Comparison of ENCODE assay signal across 18 cellular contexts in the genomic region with DNA sequence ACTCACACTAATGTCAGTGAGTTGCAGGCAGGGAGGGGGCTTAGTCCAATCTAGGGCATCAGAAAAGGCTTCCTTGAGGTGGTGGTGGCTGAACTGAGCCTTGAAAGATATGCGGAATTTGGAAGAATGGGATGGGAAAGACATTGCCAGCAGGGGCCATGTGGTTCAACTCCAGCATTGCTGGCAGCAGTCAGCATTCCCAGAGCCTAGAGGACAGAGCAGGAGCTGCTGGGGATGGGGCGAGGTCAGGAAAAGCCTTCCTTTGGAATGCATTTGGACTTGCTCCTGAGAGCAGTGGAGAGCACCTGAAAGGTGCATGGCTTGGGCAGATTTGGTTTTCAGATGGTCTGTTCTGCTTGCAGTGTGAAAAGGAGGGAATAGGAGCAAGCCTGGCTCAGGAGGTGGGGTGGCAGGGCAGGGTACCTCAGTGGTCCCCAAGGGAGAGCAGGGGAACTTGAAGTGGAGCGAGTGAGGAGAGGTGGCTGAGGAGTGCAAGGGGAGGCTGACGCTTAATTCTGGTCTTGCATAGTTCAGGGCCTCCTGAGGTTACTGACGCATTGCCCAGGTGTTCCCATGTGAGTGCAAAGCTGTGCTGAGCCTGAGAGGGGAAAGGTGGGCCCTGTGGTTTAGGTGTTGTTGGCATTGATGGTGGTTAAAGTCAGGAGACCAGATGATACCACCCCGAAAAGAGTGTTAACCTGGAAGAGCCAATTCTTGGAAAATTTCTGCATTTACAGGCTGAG.
DNase-seq lines count a peak whose midpoint lies in the region; ATAC-seq and TF ChIP-seq lines count a peak whose summit lies in the region.
"Had no signal": no experiment of that assay in that cellular context is flagged by ENCODE, and none has a peak within 500 bp of the region (broad histone marks: within the 10 kb centered on the region; RNA-seq: fewer than 3 reads in every experiment).

No MANE protein-coding gene starts in this region.

- in situ Hi-C loops in mammary epithelial cell (cut with MboI; ENCODE audit: low sequenced_read_pairs in 2 of 2): no loop called here

- 98% methylated on average over 5 of the region's 6 CpGs for WGBS in mammary epithelial cell (ENCODE audit: low coverage, missing lambda C conversion rate)

- no peak overlapping the region for H3K4me3 Mint-ChIP-seq in MCF 10A (ENCODE audit: unreplicated experiment)
- peak overlapping the region in 1 of 3 donors; percentile 4 for H3K4me3 Mint-ChIP-seq in T-cell
- no peak overlapping the region for H3K4me3 Mint-ChIP-seq in activated CD4-positive, alpha-beta memory T cell treated with anti-CD3 and anti-CD28 coated beads, Interleukin-2, amount 10 ng/mL, durations not matched to agents 7 days and 5 days
- H3K4me3 Mint-ChIP-seq: neural crest cell had no signal

- H3K27me3 Mint-ChIP-seq in MCF 10A (ENCODE audit: insufficient read depth, unreplicated experiment) (no peaks in the 10 kb centered on the region), T-cell (no peaks in the 10 kb centered on the region)
- H3K27me3 Mint-ChIP-seq in activated CD4-positive, alpha-beta memory T cell treated with anti-CD3 and anti-CD28 coated beads, Interleukin-2, amount 10 ng/mL, durations not matched to agents 7 days and 5 days: no peaks in the 10 kb centered on the region

- H3K9me3 Mint-ChIP-seq in MCF 10A (ENCODE audit: unreplicated experiment) (no peaks in the 10 kb centered on the region), T-cell (no peaks in the 10 kb centered on the region)
- no peaks in the 10 kb centered on the region for H3K9me3 Mint-ChIP-seq in activated CD4-positive, alpha-beta memory T cell treated with anti-CD3 and anti-CD28 coated beads, Interleukin-2, amount 10 ng/mL, durations not matched to agents 7 days and 5 days
- H3K9me3 Mint-ChIP-seq: neural crest cell had no signal

- peaks cover 6% of the 10 kb centered on the region for H3K36me3 Mint-ChIP-seq in MCF 10A (ENCODE audit: insufficient read depth, unreplicated experiment)
- peaks cover 16% of the 10 kb centered on the region for H3K36me3 Mint-ChIP-seq in T-cell
- H3K36me3 Mint-ChIP-seq in activated CD4-positive, alpha-beta memory T cell treated with anti-CD3 and anti-CD28 coated beads, Interleukin-2, amount 10 ng/mL, durations not matched to agents 7 days and 5 days (ENCODE audit: low read depth): peaks cover 4% of the 10 kb centered on the region

- H3K4me1 Mint-ChIP-seq in MCF 10A (ENCODE audit: insufficient read depth, unreplicated experiment) (peaks cover 54% of the 10 kb centered on the region), T-cell (peaks cover 97 to 98% (median 97%) of the 10 kb centered on the region in 3 donors)
- H3K4me1 Mint-ChIP-seq in activated CD4-positive, alpha-beta memory T cell treated with anti-CD3 and anti-CD28 coated beads, Interleukin-2, amount 10 ng/mL, durations not matched to agents 7 days and 5 days: peaks cover 48% of the 10 kb centered on the region

- H3K27ac Mint-ChIP-seq in MCF 10A (ENCODE audit: low read depth, unreplicated experiment) (peak overlapping the region; percentile 20), T-cell (peak overlapping the region; percentile 59 to 83)
- no peak overlapping the region for H3K27ac Mint-ChIP-seq in activated CD4-positive, alpha-beta memory T cell treated with anti-CD3 and anti-CD28 coated beads, Interleukin-2, amount 10 ng/mL, durations not matched to agents 7 days and 5 days

- H3K36me3 ChIP-seq in mammary epithelial cell (ENCODE audit: insufficient read depth, low read length): no peaks in the 10 kb centered on the region
- H3K36me3 ChIP-seq: HAP-1, heart right ventricle had no signal

- DNase-seq in MCF 10A (ENCODE audit: unreplicated experiment) (no peak), mammary epithelial cell (no peak), T-cell (no peak), epithelial cell of prostate (ENCODE audit: low read depth, low spot score) (no peak), NCI-H2227 treated with DMSO at 0.1 percent for 48 hours (lab: John Stamatoyannopoulos, UW) (no peak)
- no peak for DNase-seq in stimulated activated naive CD8-positive, alpha-beta T cell treated with anti-CD3 and anti-CD28 coated beads, Interleukin-15, Interleukin-2, amounts not matched to agents 100 U/mL and 50 U/mL, for 24 hours
- no peak for DNase-seq in activated CD4-positive, alpha-beta memory T cell treated with anti-CD3 and anti-CD28 coated beads, Interleukin-2, amount 10 ng/mL, durations not matched to agents 7 days and 5 days
- DNase-seq: activated CD8-positive, alpha-beta memory T cell treated with anti-CD3 and anti-CD28 coated beads, Interleukin-2, amount 50 U/mL, for 48 hours; DMS 273 treated with DMSO at 0.1 percent for 48 hours; heart right ventricle; KG1; NCI-H1417; stimulated activated CD4-positive, alpha-beta T cell treated with anti-CD3 and anti-CD28 coated beads, Interleukin-4, amount 100 ng/mL, for 24 hours had no signal

- TF ChIP-seq CTCF in MCF 10A (IDR thresholded peaks at IDR 0.05; ENCODE audit: unreplicated experiment) (no peak), mammary epithelial cell (conservative IDR thresholded peaks at IDR 0.05 in 1 of 2, IDR thresholded peaks at IDR 0.05 in 1 of 2; ENCODE audit: extremely low read depth in 1 of 2, insufficient read depth in 1 of 2, low read depth in 1 of 2, low read length in 2 of 2) (no peak)

- H3K9me3 ChIP-seq in mammary epithelial cell (replicated peaks; ENCODE audit: insufficient read depth, low read length): no peaks in the 10 kb centered on the region
- H3K9me3 ChIP-seq: HAP-1, heart right ventricle had no signal

- BruUV-seq in MCF 10A (replicated peaks; lab: Mats Ljungman, UMichigan): no TSS peak
- BruUV-seq in mammary epithelial cell (replicated peaks; lab: Mats Ljungman, UMichigan): no TSS peak

- no peak overlapping the region for H3K4me2 ChIP-seq in mammary epithelial cell (ENCODE audit: insufficient read depth, low read depth, low read length)

- H3K27ac ChIP-seq in mammary epithelial cell (ENCODE audit: insufficient read depth, low read depth, low read length) (no peak overlapping the region), epithelial cell of prostate (peak overlapping the region; percentile 67)

- H3K4me1 ChIP-seq in mammary epithelial cell (ENCODE audit: insufficient read depth, low read length): peaks cover 62% of the 10 kb centered on the region

- POLR2A ChIA-PET in MCF 10A (lab: Yijun Ruan, JAX): interaction anchor here (0.6 to 1.9 kb wide), 2 partner anchors 21 to 1735 kb away, joined by 3 to 4 read pairs; partner anchors contain the start of gene MCM6
- POLR2A ChIA-PET in T-cell (lab: Charles Lee): interaction anchor here in 1 of 2 donors (0.6 kb wide), 1 partner anchor 642 kb away, joined by 3 read pairs; no protein-coding TSS in a partner anchor
- POLR2A ChIA-PET in activated CD4-positive, alpha-beta memory T cell treated with anti-CD3 and anti-CD28 coated beads, Interleukin-2, amount 10 ng/mL, durations not matched to agents 7 days and 5 days (lab: Charles Lee): no interaction called here

- dilution Hi-C loops in mammary epithelial cell (cut with HindIII; ENCODE audit: low sequenced_read_pairs): no loop called here

- peak in 1 of 4 experiments; percentile 15 for ATAC-seq in T-cell (replicated peaks in 1 of 4)
- ATAC-seq in stimulated activated naive CD8-positive, alpha-beta T cell treated with anti-CD3 and anti-CD28 coated beads, Interleukin-15, Interleukin-2, amounts not matched to agents 100 U/mL and 50 U/mL, for 24 hours: peak; percentile 46
- no peak for ATAC-seq in GM18867 (IDR thresholded peaks at IDR 0.05; ENCODE audit: unreplicated experiment)
- ATAC-seq: esophagus mucosa, sciatic nerve had no signal

- no peak overlapping the region for H3K4me3 ChIP-seq in mammary epithelial cell (replicated peaks in 1 of 3; ENCODE audit: insufficient read depth in 1 of 3, low read depth in 2 of 3, low read length in 3 of 3)
- H3K4me3 ChIP-seq: HAP-1, heart right ventricle had no signal

- intact Hi-C loops in MCF 10A (cut with micrococcal nuclease): no loop called here
- intact Hi-C loops in mammary epithelial cell (cut with micrococcal nuclease): loop anchor here (10.0 kb wide), 1 partner anchor 773 kb away; the partner anchor contains the start of gene CCNT2

- no peak overlapping the region for H3K9ac ChIP-seq in mammary epithelial cell (ENCODE audit: insufficient read depth, low read length)

- H4K20me1 ChIP-seq in mammary epithelial cell (ENCODE audit: insufficient read depth, low read length): no peaks in the 10 kb centered on the region

- no peaks in the 10 kb centered on the region for H3K27me3 ChIP-seq in mammary epithelial cell (ENCODE audit: insufficient read depth, low read length)
- H3K27me3 ChIP-seq: heart right ventricle had no signal

- peaks cover 72% of the 10 kb centered on the region for H3K79me2 ChIP-seq in mammary epithelial cell (ENCODE audit: insufficient read depth, low read length)

- H2AFZ ChIP-seq in mammary epithelial cell (ENCODE audit: low read depth, low read length): no peak overlapping the region

- CTCF ChIA-PET in MCF 10A (lab: Yijun Ruan, JAX): interaction anchor here (0.9 to 1.2 kb wide), 2 partner anchors 15 to 104 kb away, joined by 3 read pairs; no protein-coding TSS in a partner anchor
- CTCF ChIA-PET in mammary epithelial cell (lab: Charles Lee; ENCODE audit: low non-redundant PET): no interaction called here
- CTCF ChIA-PET in T-cell (lab: Charles Lee): interaction anchor here in 1 of 2 donors (0.6 kb wide), 1 partner anchor 104 kb away, joined by 3 read pairs; no protein-coding TSS in a partner anchor
- CTCF ChIA-PET in activated CD4-positive, alpha-beta memory T cell treated with anti-CD3 and anti-CD28 coated beads, Interleukin-2, amount 10 ng/mL, durations not matched to agents 7 days and 5 days (lab: Charles Lee): no interaction called here
